17 cellular contexts compared by ENCODE assay signal in the genomic region with DNA sequence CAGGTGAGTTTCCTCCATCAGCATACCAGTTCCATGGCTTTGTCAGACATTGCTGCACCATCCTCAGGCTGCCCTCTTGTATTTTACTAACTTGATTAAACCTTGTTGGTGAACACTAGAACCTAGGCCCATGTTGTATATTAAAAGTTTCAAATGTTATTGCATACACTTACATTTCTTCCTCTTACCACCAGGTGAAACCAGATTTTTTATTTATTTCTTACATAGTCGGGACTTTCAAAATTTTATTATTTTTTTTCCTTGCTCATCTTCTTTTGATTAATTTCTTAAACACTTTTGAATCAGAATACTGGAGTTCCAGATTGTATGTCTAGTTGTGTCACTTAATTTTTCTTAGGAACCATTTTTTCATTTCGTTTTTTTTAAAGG. TPM values are rescaled to one million over a fixed set of nuclear protein-coding genes. Genes with fewer than 3 reads are reported as not detected.
DNase-seq lines count a peak whose midpoint lies in the region; ATAC-seq and TF ChIP-seq lines count a peak whose summit lies in the region.
"Had no signal": no experiment of that assay in that cellular context is flagged by ENCODE, and none has a peak within 500 bp of the region (broad histone marks: within the 10 kb centered on the region; RNA-seq: fewer than 3 reads in every experiment).

No MANE protein-coding gene starts in this region.

- H3K27me3 Mint-ChIP-seq in CD14-positive monocyte (ENCODE audit: low read depth in 3 of 3) (no peaks in the 10 kb centered on the region), H9 (ENCODE audit: low read depth) (peaks cover 5% of the 10 kb centered on the region), mesothelial cell of epicardium (ENCODE audit: low read depth) (no peaks in the 10 kb centered on the region)
- no peaks in the 10 kb centered on the region for H3K27me3 Mint-ChIP-seq in activated naive CD8-positive, alpha-beta T cell treated with anti-CD3 and anti-CD28 coated beads for 36 hours
- peaks cover 2% of the 10 kb centered on the region for H3K27me3 Mint-ChIP-seq in activated CD4-positive, alpha-beta T cell treated with anti-CD3 and anti-CD28 coated beads for 36 hours
- H3K27me3 Mint-ChIP-seq in stimulated activated memory B cell treated with anti-CD40 and anti-IgM and Interleukin-4, amounts not matched to agents 10 μg/mL and 1 μg/mL and 100 μg/mL, for 72 hours, result no peaks in the 10 kb centered on the region

- H2BK120ac ChIP-seq in H9 (ENCODE audit: low read depth, low read length, poor library complexity, severe bottlenecking), result no peak overlapping the region

- no peak overlapping the region for H4K91ac ChIP-seq in H9 (ENCODE audit: insufficient read length, low read depth, low read length)

- H2BK12ac ChIP-seq in H9 (ENCODE audit: insufficient read length, low read depth, low read length), result no peak overlapping the region

- H3K36me3 Mint-ChIP-seq in CD14-positive monocyte, result peaks cover 0 to 8% of the 10 kb centered on the region in 2 donors
- peaks cover 0 to 3% (median 0%) of the 10 kb centered on the region in 3 experiments; a peak in 1 of 7 replicates for H3K36me3 Mint-ChIP-seq in H9 (ENCODE audit: insufficient read depth in 1 of 3, low read depth in 3 of 3)
- H3K36me3 Mint-ChIP-seq in activated naive CD8-positive, alpha-beta T cell treated with anti-CD3 and anti-CD28 coated beads for 36 hours, result peaks cover 34% of the 10 kb centered on the region
- peaks cover 2% of the 10 kb centered on the region for H3K36me3 Mint-ChIP-seq in mesothelial cell of epicardium
- no peaks in the 10 kb centered on the region for H3K36me3 Mint-ChIP-seq in activated CD4-positive, alpha-beta T cell treated with anti-CD3 and anti-CD28 coated beads for 36 hours (ENCODE audit: low read depth)
- H3K36me3 Mint-ChIP-seq in stimulated activated memory B cell treated with anti-CD40 and anti-IgM and Interleukin-4, amounts not matched to agents 10 μg/mL and 1 μg/mL and 100 μg/mL, for 72 hours, result no peaks in the 10 kb centered on the region

- peaks cover 8% of the 10 kb centered on the region for H3K23me2 ChIP-seq in H9 (ENCODE audit: insufficient read length, low read depth, low read length, poor library complexity, severe bottlenecking)

- whole genome bisulfite sequencing in H9 (ENCODE audit: extremely low coverage, insufficient read length, low lambda C conversion rate), result no CpG with 5 or more reads among the region's 2 CpGs

- peak overlapping the region in 4 of 7 donors; percentile 4 to 38 (median 10) for H3K27ac Mint-ChIP-seq in CD14-positive monocyte
- H3K27ac Mint-ChIP-seq in H9, result no peak overlapping the region
- H3K27ac Mint-ChIP-seq in activated naive CD8-positive, alpha-beta T cell treated with anti-CD3 and anti-CD28 coated beads for 36 hours, result peak overlapping the region; percentile 18
- peak overlapping the region; percentile 63 for H3K27ac Mint-ChIP-seq in mesothelial cell of epicardium
- H3K27ac Mint-ChIP-seq in activated CD4-positive, alpha-beta T cell treated with anti-CD3 and anti-CD28 coated beads for 36 hours, result no peak overlapping the region
- no peak overlapping the region for H3K27ac Mint-ChIP-seq in stimulated activated memory B cell treated with anti-CD40 and anti-IgM and Interleukin-4, amounts not matched to agents 10 μg/mL and 1 μg/mL and 100 μg/mL, for 72 hours

- no peak overlapping the region for H3T11ph ChIP-seq in H9 (ENCODE audit: low read length)

- no peak for ATAC-seq in GM18870 (IDR thresholded peaks at IDR 0.05; ENCODE audit: unreplicated experiment)
- ATAC-seq in activated CD4-positive, alpha-beta T cell treated with anti-CD3 and anti-CD28 coated beads for 36 hours, result no peak
- no peak for ATAC-seq in GM21576 (IDR thresholded peaks at IDR 0.05; ENCODE audit: unreplicated experiment)
- ATAC-seq in stimulated activated memory B cell treated with anti-CD40 and anti-IgM and Interleukin-4, amounts not matched to agents 10 μg/mL and 1 μg/mL and 100 μg/mL, for 72 hours, result no peak

- DNase-seq in CD14-positive monocyte (ENCODE audit: low spot score) (no peak), H9 (no peak), mesothelial cell of epicardium (ENCODE audit: low spot score in 2 of 2, unreplicated experiment in 2 of 2) (no peak)
- DNase-seq in activated naive CD8-positive, alpha-beta T cell treated with anti-CD3 and anti-CD28 coated beads for 36 hours, result no peak
- DNase-seq in activated CD4-positive, alpha-beta T cell treated with anti-CD3 and anti-CD28 coated beads for 36 hours, result no peak
- DNase-seq: DMS53; GM23248; NCI-H1105 treated with DMSO at 0.1 percent for 48 hours; NCI-H187 treated with DMSO at 0.1 percent for 48 hours; NCI-H345; NCI-H526; NK-92 treated with Interleukin-12 subunit alpha and Interleukin-12 subunit beta, amount 100 ng/mL, for 24 hours; RPMI8226; SIG-M5 had no signal

- H3K23ac ChIP-seq in H9 (ENCODE audit: insufficient read length, low read depth, low read length), result no peak overlapping the region

- peaks cover 81% of the 10 kb centered on the region for H3K4me1 Mint-ChIP-seq in CD14-positive monocyte
- peaks cover 45 to 65% of the 10 kb centered on the region in 2 experiments for H3K4me1 Mint-ChIP-seq in H9
- H3K4me1 Mint-ChIP-seq in activated naive CD8-positive, alpha-beta T cell treated with anti-CD3 and anti-CD28 coated beads for 36 hours, result peaks cover 73% of the 10 kb centered on the region
- peaks cover 70% of the 10 kb centered on the region for H3K4me1 Mint-ChIP-seq in mesothelial cell of epicardium
- peaks cover 71% of the 10 kb centered on the region for H3K4me1 Mint-ChIP-seq in activated CD4-positive, alpha-beta T cell treated with anti-CD3 and anti-CD28 coated beads for 36 hours
- H3K4me1 Mint-ChIP-seq in stimulated activated memory B cell treated with anti-CD40 and anti-IgM and Interleukin-4, amounts not matched to agents 10 μg/mL and 1 μg/mL and 100 μg/mL, for 72 hours, result peaks cover 12% of the 10 kb centered on the region

- POLR2A ChIA-PET in activated CD4-positive, alpha-beta T cell treated with anti-CD3 and anti-CD28 coated beads for 36 hours (lab: Charles Lee), result no interaction called here

- H2BK20ac ChIP-seq in H9 (ENCODE audit: low read depth, low read length, poor library complexity, severe bottlenecking), result no peak overlapping the region

- no peak overlapping the region for H3K14ac ChIP-seq in H9 (ENCODE audit: insufficient read depth, low read length)

- H3K27ac ChIP-seq in H9 (ENCODE audit: insufficient read length, low read depth, low read length), result no peak overlapping the region
- H3K27ac ChIP-seq: GM23248 had no signal

- H3K9me3 Mint-ChIP-seq in CD14-positive monocyte, result no peaks in the 10 kb centered on the region
- H3K9me3 Mint-ChIP-seq in H9, result no peaks in the 10 kb centered on the region
- no peaks in the 10 kb centered on the region for H3K9me3 Mint-ChIP-seq in activated naive CD8-positive, alpha-beta T cell treated with anti-CD3 and anti-CD28 coated beads for 36 hours
- no peaks in the 10 kb centered on the region for H3K9me3 Mint-ChIP-seq in mesothelial cell of epicardium
- no peaks in the 10 kb centered on the region for H3K9me3 Mint-ChIP-seq in activated CD4-positive, alpha-beta T cell treated with anti-CD3 and anti-CD28 coated beads for 36 hours (ENCODE audit: low read depth)
- no peaks in the 10 kb centered on the region for H3K9me3 Mint-ChIP-seq in stimulated activated memory B cell treated with anti-CD40 and anti-IgM and Interleukin-4, amounts not matched to agents 10 μg/mL and 1 μg/mL and 100 μg/mL, for 72 hours

- CTCF ChIA-PET in activated CD4-positive, alpha-beta T cell treated with anti-CD3 and anti-CD28 coated beads for 36 hours (lab: Charles Lee), result no interaction called here

- no peak overlapping the region for H3K18ac ChIP-seq in H9 (ENCODE audit: insufficient read length, low read depth, low read length)

- H3K4me1 ChIP-seq in H9 (ENCODE audit: insufficient read depth, low read length), result no peaks in the 10 kb centered on the region; the same call in 1 of the 2 replicates

- H3K27me3 ChIP-seq in H9 (ENCODE audit: insufficient read depth, low read length), result no peaks in the 10 kb centered on the region

- no peaks in the 10 kb centered on the region for H4K20me1 ChIP-seq in H9 (ENCODE audit: control insufficient read depth, insufficient read depth, insufficient read length)

- H2BK5ac ChIP-seq in H9 (ENCODE audit: insufficient read length, low read length), result no peak overlapping the region

- H3K79me1 ChIP-seq in H9 (ENCODE audit: insufficient read depth, low read depth, low read length, poor library complexity, severe bottlenecking), result peaks cover 3% of the 10 kb centered on the region

- H3K4me3 Mint-ChIP-seq in CD14-positive monocyte, result no peak overlapping the region
- H3K4me3 Mint-ChIP-seq in H9, result no peak overlapping the region
- no peak overlapping the region for H3K4me3 Mint-ChIP-seq in activated naive CD8-positive, alpha-beta T cell treated with anti-CD3 and anti-CD28 coated beads for 36 hours
- H3K4me3 Mint-ChIP-seq in mesothelial cell of epicardium, result no peak overlapping the region
- H3K4me3 Mint-ChIP-seq in activated CD4-positive, alpha-beta T cell treated with anti-CD3 and anti-CD28 coated beads for 36 hours, result no peak overlapping the region
- no peak overlapping the region for H3K4me3 Mint-ChIP-seq in stimulated activated memory B cell treated with anti-CD40 and anti-IgM and Interleukin-4, amounts not matched to agents 10 μg/mL and 1 μg/mL and 100 μg/mL, for 72 hours

- H3K9ac ChIP-seq in H9 (ENCODE audit: extremely low read depth, insufficient read length, low read length), result no peak overlapping the region
- H3K9ac ChIP-seq: GM23248 had no signal

- H2AK5ac ChIP-seq in H9 (ENCODE audit: insufficient read length, low read length), result no peak overlapping the region

- no peak overlapping the region for H3K4me2 ChIP-seq in H9 (ENCODE audit: insufficient read depth, insufficient read length, low read length)

- H3K4ac ChIP-seq in H9 (ENCODE audit: low read depth, low read length), result no peak overlapping the region

- no peak overlapping the region for H3K56ac ChIP-seq in H9 (ENCODE audit: insufficient read length, low read depth, low read length)

- no peak overlapping the region for H4K8ac ChIP-seq in H9 (replicated peaks; ENCODE audit: insufficient read length, low read depth, low read length)

- no peak for TF ChIP-seq CTCF in CD14-positive monocyte (IDR thresholded peaks at IDR 0.05)
- peak; percentile 27; the same call in 1 of the 3 replicates for TF ChIP-seq CTCF in H9 (conservative IDR thresholded peaks at IDR 0.05)
- peak; percentile 38 for TF ChIP-seq CTCF in mesothelial cell of epicardium (IDR thresholded peaks at IDR 0.05; ENCODE audit: unreplicated experiment)

- intact Hi-C loops in CD14-positive monocyte (cut with micrococcal nuclease), result no loop called here
- intact Hi-C loops in activated CD4-positive, alpha-beta T cell treated with anti-CD3 and anti-CD28 coated beads for 36 hours (cut with DNase I, micrococcal nuclease), result no loop called here

- peaks cover 3% of the 10 kb centered on the region; the same call in 1 of the 2 replicates for H3K79me2 ChIP-seq in H9 (ENCODE audit: insufficient read depth, low read length)

- no peaks in the 10 kb centered on the region for H3K9me3 ChIP-seq in H9 (ENCODE audit: control insufficient read depth, low read depth, low read length)

- no peak overlapping the region for H2BK15ac ChIP-seq in H9 (ENCODE audit: low read depth, low read length)

- H2AFZ ChIP-seq in H9 (ENCODE audit: low read length), result no peak overlapping the region
- H2AFZ ChIP-seq: GM23248 had no signal

- H4K5ac ChIP-seq in H9 (ENCODE audit: insufficient read length, low read depth, low read length), result no peak overlapping the region

RNA-seq across cellular contexts. Expression of a gene that starts 5.9 kb away (rescaled TPM):
- 10 to 100 TPM; 15.6 to 17.7 TPM for polyA plus RNA-seq in CD14-positive monocyte
- total RNA-seq in H9 (2021), result 17.5 and 17.7 TPM in 2 replicates
- total RNA-seq in activated naive CD8-positive, alpha-beta T cell treated with anti-CD3 and anti-CD28 coated beads for 36 hours, result 10 to 100 TPM; 20.6 to 21.3 TPM
- 66.1 to 67.4 TPM (median 66.5 TPM) in 3 replicates for total RNA-seq in mesothelial cell of epicardium
- total RNA-seq in activated CD4-positive, alpha-beta T cell treated with anti-CD3 and anti-CD28 coated beads for 36 hours, result 10 to 100 TPM; 12.9 to 13.1 TPM

Comparison
In these comparisons a context has a peak if more than half of its experiments do, and no peak if none do; other contexts are left out.
1. H3K27ac Mint-ChIP-seq: peak in CD14-positive monocyte (4 of 7), activated naive CD8-positive, alpha-beta T cell treated with anti-CD3 and anti-CD28 coated beads for 36 hours (single experiment) and mesothelial cell of epicardium (single experiment); none in H9 (0 of 3), activated CD4-positive, alpha-beta T cell treated with anti-CD3 and anti-CD28 coated beads for 36 hours (single experiment) and stimulated activated memory B cell treated with anti-CD40 and anti-IgM and Interleukin-4, amounts not matched to agents 10 μg/mL and 1 μg/mL and 100 μg/mL, for 72 hours (single experiment).